Comparison of ENCODE assay signal across 9 cellular contexts in the genomic region with DNA sequence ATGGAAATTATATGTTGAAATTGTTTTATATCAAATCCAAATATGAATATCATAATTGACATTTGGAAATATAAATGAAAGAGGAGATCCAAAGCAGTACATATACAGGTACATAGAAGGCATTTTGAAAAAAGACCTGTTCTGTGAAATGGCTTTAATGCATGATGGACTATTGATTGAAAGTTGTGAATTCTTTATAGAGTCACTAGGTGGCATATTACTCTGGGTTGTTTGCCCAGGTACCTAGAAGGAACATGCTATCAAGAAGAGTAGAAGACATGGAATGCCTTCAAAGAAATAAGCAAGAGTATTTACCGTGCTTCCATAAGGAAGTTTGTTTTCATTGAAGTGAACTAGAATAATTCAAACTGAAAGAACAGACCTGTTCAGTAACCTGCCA.
DNase-seq lines count a peak whose midpoint lies in the region; ATAC-seq and TF ChIP-seq lines count a peak whose summit lies in the region.
"Had no signal": no experiment of that assay in that cellular context is flagged by ENCODE, and none has a peak within 500 bp of the region (broad histone marks: within the 10 kb centered on the region; RNA-seq: fewer than 3 reads in every experiment).

No MANE protein-coding gene starts in this region.

- TF ChIP-seq CTCF in DOHH2 (IDR thresholded peaks at IDR 0.05; ENCODE audit: low read depth, low read length, poor library complexity, severe bottlenecking) (peak; percentile 58), VCaP (conservative IDR thresholded peaks at IDR 0.05) (peak; percentile 75)

- ATAC-seq in HG03460 (IDR thresholded peaks at IDR 0.05; ENCODE audit: unreplicated experiment) (peak; percentile 61), memory B cell (ENCODE audit: low read depth) (peak; percentile 45), GM19455 (IDR thresholded peaks at IDR 0.05; ENCODE audit: unreplicated experiment) (no peak)

- no peaks in the 10 kb centered on the region for H3K4me1 Mint-ChIP-seq in memory B cell

- H3K9me2 ChIP-seq in DOHH2 (replicated peaks; ENCODE audit: control insufficient read depth, low read length): no peaks in the 10 kb centered on the region

- no peaks in the 10 kb centered on the region for H3K79me2 ChIP-seq in DOHH2 (ENCODE audit: control insufficient read depth, low read length)

- H3K27me3 ChIP-seq in DOHH2 (ENCODE audit: control insufficient read depth, low read length): no peaks in the 10 kb centered on the region
- H3K27me3 ChIP-seq: neutrophil had no signal

- H3F3A ChIP-seq in DOHH2 (ENCODE audit: control insufficient read depth, insufficient read depth): no peaks in the 10 kb centered on the region

- H3K27ac ChIP-seq in DOHH2 (ENCODE audit: low read depth, low read length) (no peak overlapping the region), VCaP (no peak overlapping the region)
- H3K27ac ChIP-seq: neutrophil had no signal

- no peaks in the 10 kb centered on the region for H3K27me3 Mint-ChIP-seq in memory B cell

- no peaks in the 10 kb centered on the region for H3K4me1 ChIP-seq in DOHH2 (ENCODE audit: control insufficient read depth, low read length)

- H3K9me3 ChIP-seq in DOHH2 (ENCODE audit: control insufficient read depth, insufficient read depth, low read length): no peaks in the 10 kb centered on the region
- H3K9me3 ChIP-seq: neutrophil had no signal

- no peak overlapping the region for H3K27ac Mint-ChIP-seq in memory B cell

- H4K20me1 ChIP-seq in DOHH2 (ENCODE audit: control insufficient read depth, insufficient read depth, low read depth, low read length): no peaks in the 10 kb centered on the region

- H3K36me3 ChIP-seq in DOHH2 (ENCODE audit: control insufficient read depth, low read length): no peaks in the 10 kb centered on the region
- H3K36me3 ChIP-seq: neutrophil had no signal

- no peaks in the 10 kb centered on the region for H3K9me3 Mint-ChIP-seq in memory B cell

- H3K4me3 Mint-ChIP-seq in memory B cell: no peak overlapping the region

- H3K36me3 Mint-ChIP-seq in memory B cell: peaks cover 3% of the 10 kb centered on the region

- H3K4me3 ChIP-seq in DOHH2 (ENCODE audit: low read length): no peak overlapping the region

- intact Hi-C loops in head of caudate nucleus (cut with DNase I): no loop called here

- DNase-seq in memory B cell (ENCODE audit: low spot score in 2 of 2) (no peak), UCSD-AML1 (lab: John Stamatoyannopoulos, UW; ENCODE audit: unreplicated experiment) (no peak), head of caudate nucleus (no peak)
- no peak for DNase-seq in activated T-cell treated with anti-CD3 and anti-CD28 coated beads, Interleukin-2, amount 50 U/mL, for 1 hour

- H3K4me2 ChIP-seq in DOHH2 (ENCODE audit: low read length): no peak overlapping the region
